Comparison of ENCODE assay signal across 8 cellular contexts in the genomic region with DNA sequence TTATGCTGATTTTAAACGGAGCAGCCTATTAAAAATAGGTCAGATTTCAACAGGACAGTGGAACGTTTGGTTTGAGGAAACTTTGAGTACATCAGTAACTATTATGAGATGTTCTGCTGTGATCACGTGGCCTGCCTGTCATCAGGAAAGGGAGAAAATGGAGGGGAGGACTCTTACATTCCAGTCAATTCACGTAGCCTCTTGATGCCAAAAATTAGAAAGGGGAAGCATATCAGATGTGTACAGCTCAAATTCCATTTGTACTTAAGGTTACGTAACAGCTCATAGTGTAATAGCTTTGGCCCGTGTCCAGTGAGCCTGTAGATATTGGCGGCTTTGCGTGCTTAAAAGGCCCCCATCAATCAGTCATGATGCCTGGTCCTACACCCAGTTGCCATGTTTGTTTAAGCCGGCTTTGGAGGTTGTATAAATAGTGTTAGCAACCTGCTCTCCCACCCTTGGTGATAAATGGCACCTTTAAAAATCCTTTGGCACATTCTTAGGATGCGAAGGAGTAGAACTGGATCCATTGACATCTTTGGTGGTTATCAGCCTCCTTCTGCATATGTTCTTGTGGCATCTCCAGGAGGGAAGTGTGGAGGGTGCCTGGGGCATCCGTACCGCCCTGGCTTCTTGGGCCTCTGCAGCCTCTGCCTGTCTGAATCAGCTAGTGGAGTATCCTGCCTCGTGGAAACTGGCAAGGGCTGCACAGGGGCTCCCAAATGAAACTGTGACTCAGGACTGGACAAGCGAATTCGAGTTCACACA.
A peak's percentile ranks its signal among the peaks of the same experiment; 100 is the strongest.
DNase-seq lines count a peak whose midpoint lies in the region; ATAC-seq and TF ChIP-seq lines count a peak whose summit lies in the region.

No MANE protein-coding gene starts in this region.

- no peak overlapping the region for H2AK5ac ChIP-seq in trophoblast cell (ENCODE audit: low read length)

- peaks cover under 1% of the 10 kb centered on the region for H3K79me1 ChIP-seq in trophoblast cell (ENCODE audit: low read length)

- peaks cover 2 to 8% of the 10 kb centered on the region in 2 experiments for H3K4me1 ChIP-seq in trophoblast cell (ENCODE audit: control insufficient read depth in 1 of 2, insufficient read depth in 2 of 2, low read length in 2 of 2)

- H3K23ac ChIP-seq in trophoblast cell (ENCODE audit: low read length) = no peak overlapping the region

- H3K4me2 ChIP-seq in trophoblast cell (ENCODE audit: low read length) = no peak overlapping the region

- no CpG with 5 or more reads among the region's 15 CpGs for WGBS in trophoblast cell (ENCODE audit: extremely low coverage, insufficient coverage, insufficient read length)

- H2BK5ac ChIP-seq in trophoblast cell (ENCODE audit: low read depth, low read length, poor library complexity) = no peak overlapping the region

- no peak for TF ChIP-seq CTCF in epithelial cell of proximal tubule (conservative IDR thresholded peaks at IDR 0.05; ENCODE audit: low read depth, low read length)

- H3K79me2 ChIP-seq in trophoblast cell (ENCODE audit: control insufficient read depth, insufficient read depth, low read length, poor library complexity) = no peaks in the 10 kb centered on the region

- no peak overlapping the region for H3K27ac ChIP-seq in trophoblast cell (ENCODE audit: low read depth, low read length)

- H3K4me3 ChIP-seq in epithelial cell of proximal tubule (ENCODE audit: low read depth, low read length) (no peak overlapping the region), trophoblast cell (ENCODE audit: low read depth, low read length) (no peak overlapping the region)

- no peak overlapping the region for H3K9ac ChIP-seq in trophoblast cell (ENCODE audit: low read length)

- H2BK12ac ChIP-seq in trophoblast cell (ENCODE audit: low read length) = no peak overlapping the region

- ATAC-seq in GM18861 (IDR thresholded peaks at IDR 0.05; ENCODE audit: unreplicated experiment) = no peak
- ATAC-seq in HG02588 (IDR thresholded peaks at IDR 0.05; ENCODE audit: unreplicated experiment) = no peak

- no peak overlapping the region for H2BK120ac ChIP-seq in trophoblast cell (ENCODE audit: insufficient read depth, low read length, poor library complexity)

- H3K9me3 ChIP-seq in trophoblast cell (ENCODE audit: insufficient read depth, low read depth, low read length) = no peaks in the 10 kb centered on the region

- H3K18ac ChIP-seq in trophoblast cell (ENCODE audit: low read length) = no peak overlapping the region

- H3K14ac ChIP-seq in trophoblast cell (ENCODE audit: low read length) = no peak overlapping the region

- no peak overlapping the region for H4K8ac ChIP-seq in trophoblast cell (ENCODE audit: low read depth, low read length)

- no peak overlapping the region for H4K91ac ChIP-seq in trophoblast cell (ENCODE audit: low read depth, low read length)

- no peak overlapping the region for H4K12ac ChIP-seq in trophoblast cell (ENCODE audit: low read depth, low read length)

- H3K36me3 ChIP-seq in trophoblast cell (ENCODE audit: control insufficient read depth in 1 of 2, insufficient read depth in 2 of 2, low read length in 2 of 2) = no peaks in the 10 kb centered on the region

- no peak overlapping the region for H2AFZ ChIP-seq in trophoblast cell (ENCODE audit: insufficient read depth, low read length, poor library complexity)

- peaks cover 2% of the 10 kb centered on the region for H3K27me3 ChIP-seq in trophoblast cell (ENCODE audit: insufficient read depth, low read length)

- H3K4ac ChIP-seq in trophoblast cell (ENCODE audit: low read depth, low read length) = no peak overlapping the region

- DNase-seq in GF-D8 (lab: John Stamatoyannopoulos, UW) (peak; percentile 1), NCI-H510A treated with DMSO at 0.1 percent for 48 hours (lab: John Stamatoyannopoulos, UW) (peak; percentile 69), epithelial cell of proximal tubule (ENCODE audit: low read depth) (peak; percentile 29), trophoblast cell (peak; percentile 53 to 83), hypothalamus (lab: John Stamatoyannopoulos, UW) (no peak)
- DNase-seq in effector CD8-positive, alpha-beta T cell (lab: John Stamatoyannopoulos, UW) = no peak

Comparison
In these comparisons a context has a peak if more than half of its experiments do, and no peak if none do; other contexts are left out.
1. DNase-seq: peak in GF-D8 (single experiment), NCI-H510A treated with DMSO at 0.1 percent for 48 hours (single experiment), epithelial cell of proximal tubule (single experiment) and trophoblast cell (2 of 2); none in effector CD8-positive, alpha-beta T cell (single experiment) and hypothalamus (0 of 51).